28 cellular contexts compared by ENCODE assay signal in the genomic region with DNA sequence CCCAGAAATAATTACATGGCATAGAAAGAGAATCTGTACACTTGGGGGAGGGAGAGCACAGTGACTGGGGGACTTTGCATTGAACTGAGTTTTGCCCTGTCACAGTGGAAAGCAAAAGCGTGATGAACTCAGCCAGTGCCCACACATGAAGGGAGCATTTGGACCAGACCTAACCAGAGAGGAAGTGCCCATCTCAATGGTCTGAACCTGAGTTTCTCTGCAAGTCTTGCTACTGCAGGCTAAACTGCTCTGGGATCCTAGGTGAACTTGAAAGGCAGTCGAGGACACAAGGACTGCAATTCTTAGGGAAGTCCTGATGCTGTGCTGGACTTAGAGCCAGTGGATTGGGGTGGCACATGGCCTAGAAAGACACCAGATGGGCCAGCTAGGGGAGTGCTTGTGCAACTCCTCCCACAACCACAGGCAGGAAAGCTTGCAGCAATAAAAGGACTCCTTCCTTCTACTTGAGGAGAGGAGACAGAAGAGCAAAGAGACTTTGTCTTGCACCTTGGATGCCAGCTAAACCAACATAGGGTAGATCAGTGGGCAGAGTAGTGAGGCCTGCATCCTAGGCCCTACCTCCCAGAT.
"Had no signal": no experiment of that assay in that cellular context is flagged by ENCODE, and none has a peak within 500 bp of the region (broad histone marks: within the 10 kb centered on the region; RNA-seq: fewer than 3 reads in every experiment).

No MANE protein-coding gene starts in this region.

- FAIRE-seq: keratinocyte, TTC549, urothelium cell line had no signal

- H3K4me3 ChIP-seq: ascending aorta, lower lobe of right lung, right lobe of liver, skin epidermis, stomach, suprapubic skin, tibial nerve had no signal

- H3K27ac ChIP-seq: ascending aorta, brain microvascular endothelial cell, foreskin keratinocyte, lower lobe of right lung, right lobe of liver, skin epidermis, stomach, suprapubic skin, tibial nerve had no signal

- ATAC-seq: activated naive CD4-positive, alpha-beta T cell treated with anti-CD3 and anti-CD28 coated beads, Interleukin-2, amount 50 U/mL, for 72 hours; activated T-helper 17 cell treated with anti-CD3 and anti-CD28 coated beads, Interleukin-2, amount 50 U/mL, for 72 hours; foreskin keratinocyte; left lobe of liver; lower lobe of right lung; right lobe of liver; stimulated activated memory B cell treated with anti-CD40 and anti-IgM and Interleukin-4, amounts not matched to agents 10 μg/mL and 1 μg/mL and 100 μg/mL, for 72 hours; WTC11 had no signal

- H3K9me3 ChIP-seq: ascending aorta, lower lobe of right lung, suprapubic skin had no signal

- H3K36me3 ChIP-seq: ascending aorta, brain microvascular endothelial cell, lower lobe of right lung, right lobe of liver, stomach, suprapubic skin, tibial nerve had no signal

- H3K27me3 ChIP-seq: ascending aorta, brain microvascular endothelial cell, foreskin keratinocyte, right lobe of liver, stomach, suprapubic skin, tibial nerve had no signal

- DNase-seq: activated CD8-positive, alpha-beta memory T cell treated with anti-CD3 and anti-CD28 coated beads for 24 hours; activated CD8-positive, alpha-beta memory T cell treated with anti-CD3 and anti-CD28 coated beads, Interleukin-2, amount 50 U/mL, for 4 hours; activated T-cell treated with anti-CD3 and anti-CD28 coated beads, Interleukin-2, amount 50 U/mL, for 24 hours; brain microvascular endothelial cell; central memory CD4-positive, alpha-beta T cell; dermis blood vessel endothelial cell; effector memory CD4-positive, alpha-beta T cell; foreskin keratinocyte; lower lobe of right lung; mesendoderm; naive B cell; occipital lobe; posterior cingulate gyrus; right lobe of liver; stimulated activated CD4-positive, alpha-beta T cell treated with anti-CD3 and anti-CD28 coated beads, Interleukin-2, amount 100 ng/mL, for 24 hours; stomach had no signal

- H3K4me1 ChIP-seq: ascending aorta, foreskin keratinocyte, lower lobe of right lung, right lobe of liver, stomach, suprapubic skin, tibial nerve had no signal
